ENCODE assay signal across 8 cellular contexts in the genomic region with DNA sequence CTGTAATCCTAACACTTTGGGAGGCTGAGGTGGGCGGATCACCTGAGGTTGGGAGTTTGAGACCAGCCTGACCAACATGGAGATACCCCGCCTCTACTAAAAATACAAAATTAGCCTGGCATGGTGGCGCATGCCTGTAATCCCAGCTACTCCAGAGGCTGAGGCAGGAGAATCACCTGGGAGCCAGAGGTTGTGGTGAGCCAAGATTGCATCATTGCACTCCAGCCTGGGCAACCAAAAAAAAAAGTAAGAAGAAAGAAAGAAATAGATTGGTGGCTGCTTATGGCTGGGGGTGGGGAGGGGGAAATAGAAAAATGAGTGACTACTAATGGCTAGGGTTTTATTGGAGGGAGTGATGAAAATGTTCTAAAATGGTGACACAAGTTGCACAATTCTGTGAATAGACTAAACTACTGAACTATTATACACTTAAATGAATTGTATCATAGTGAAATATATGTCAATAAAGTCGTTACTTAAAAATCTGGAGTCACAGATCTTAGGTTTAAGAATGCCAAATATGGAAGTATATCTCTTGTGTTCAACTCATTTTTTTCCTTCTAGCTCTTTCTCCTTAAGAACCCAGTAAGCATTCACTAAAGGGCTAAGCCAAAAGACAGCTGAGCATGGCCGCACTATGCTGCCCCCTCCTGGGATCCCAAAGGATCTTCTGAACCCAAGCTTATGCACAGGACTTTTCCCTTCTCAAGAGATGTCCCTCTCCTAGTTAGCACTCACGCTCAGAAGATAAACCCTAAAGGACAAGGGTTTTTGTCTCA. TPM values are rescaled to one million over a fixed set of nuclear protein-coding genes. Genes with fewer than 3 reads are reported as not detected.
DNase-seq lines count a peak whose midpoint lies in the region; ATAC-seq and TF ChIP-seq lines count a peak whose summit lies in the region.

No MANE protein-coding gene starts in this region.

- CTCF ChIA-PET in CD8-positive, alpha-beta memory T cell (lab: Charles Lee), result interaction anchor here (0.6 to 12.7 kb wide), 7 partner anchors 10 to 198 kb away, joined by 3 to 306 read pairs (median 4); partner anchors contain the start of gene RNASEL

- H3K4me1 Mint-ChIP-seq in CD8-positive, alpha-beta memory T cell, result peaks cover 12 to 17% (median 13%) of the 10 kb centered on the region in 3 donors

- no peak overlapping the region for H2AFZ ChIP-seq in OCI-LY3 (ENCODE audit: low read depth, low read length)

- peaks cover 2 to 11% of the 10 kb centered on the region in 2 donors for H3K27me3 Mint-ChIP-seq in CD8-positive, alpha-beta memory T cell

- POLR2A ChIA-PET in CD8-positive, alpha-beta memory T cell (lab: Charles Lee), result no interaction called here

- H3K4me3 ChIP-seq in CD8-positive, alpha-beta memory T cell (ENCODE audit: low read length), result no peak overlapping the region
- H3K4me3 ChIP-seq in OCI-LY3 (ENCODE audit: low read length), result no peak overlapping the region

- H3K79me2 ChIP-seq in OCI-LY3 (ENCODE audit: low read length), result no peaks in the 10 kb centered on the region

- peak; percentile 85 for TF ChIP-seq CTCF in OCI-LY3 (IDR thresholded peaks at IDR 0.05; ENCODE audit: low read depth, low read length)

- no peaks in the 10 kb centered on the region for H3K27me3 ChIP-seq in CD8-positive, alpha-beta memory T cell (ENCODE audit: insufficient read depth, low read length, poor library complexity, severe bottlenecking)
- peaks cover 6% of the 10 kb centered on the region; the same call in 1 of the 2 replicates for H3K27me3 ChIP-seq in OCI-LY3 (ENCODE audit: low read depth, low read length)

- peaks cover 0 to 2% (median 0%) of the 10 kb centered on the region in 3 donors for H3K36me3 Mint-ChIP-seq in CD8-positive, alpha-beta memory T cell

- peak in 3 of 5 donors; percentile 2 to 10 (median 7) for DNase-seq in CD8-positive, alpha-beta memory T cell
- DNase-seq in HT1080 (ENCODE audit: low read depth) (peak; percentile 37), glomerular visceral epithelial cell (ENCODE audit: extremely low spot score) (peak; percentile 33), pulmonary artery endothelial cell (ENCODE audit: low read depth, low spot score) (peak; percentile 29)
- peak; percentile 39 for DNase-seq in activated naive CD4-positive, alpha-beta T cell treated with Interleukin-2 at 50 U/mL for 16 hours

- peak overlapping the region in 1 of 7 donors; percentile 21 for H3K4me3 Mint-ChIP-seq in CD8-positive, alpha-beta memory T cell

- H3K9me3 ChIP-seq in CD8-positive, alpha-beta memory T cell (ENCODE audit: low read length), result no peaks in the 10 kb centered on the region
- H3K9me3 ChIP-seq in OCI-LY3 (ENCODE audit: insufficient read depth, low read length), result no peaks in the 10 kb centered on the region

- no peaks in the 10 kb centered on the region for H3K9me3 Mint-ChIP-seq in CD8-positive, alpha-beta memory T cell

- H3K36me3 ChIP-seq in CD8-positive, alpha-beta memory T cell (ENCODE audit: insufficient read depth, low read length), result no peaks in the 10 kb centered on the region
- H3K36me3 ChIP-seq in OCI-LY3 (replicated peaks; ENCODE audit: low read depth, low read length), result no peaks in the 10 kb centered on the region

- no peak overlapping the region for H3K27ac ChIP-seq in CD8-positive, alpha-beta memory T cell (ENCODE audit: low read depth, low read length)
- H3K27ac ChIP-seq in OCI-LY3 (ENCODE audit: low read length), result no peak overlapping the region

- H3K4me1 ChIP-seq in CD8-positive, alpha-beta memory T cell (ENCODE audit: insufficient read depth, low read length), result peaks cover 15% of the 10 kb centered on the region
- peaks cover 28% of the 10 kb centered on the region for H3K4me1 ChIP-seq in OCI-LY3 (ENCODE audit: low read length)

- H3K27ac Mint-ChIP-seq in CD8-positive, alpha-beta memory T cell, result peak overlapping the region in 2 of 8 donors; percentile 25 to 28

- no peak overlapping the region for H3K9ac ChIP-seq in OCI-LY3 (ENCODE audit: low read length)

- no peak for ATAC-seq in HG03469 (IDR thresholded peaks at IDR 0.05; ENCODE audit: unreplicated experiment)
- ATAC-seq in HG02588 (IDR thresholded peaks at IDR 0.05; ENCODE audit: unreplicated experiment), result no peak

- H3K4me2 ChIP-seq in OCI-LY3 (ENCODE audit: low read length), result no peak overlapping the region

- H4K20me1 ChIP-seq in OCI-LY3 (ENCODE audit: insufficient read depth, low read length), result no peaks in the 10 kb centered on the region

RNA-seq across cellular contexts. Expression of gene NPL, which starts 3.2 kb away (rescaled TPM):
- total RNA-seq in CD8-positive, alpha-beta memory T cell, result 10 to 100 TPM in 1 of 2 experiments, 1 to 10 TPM in 1; 9.3 to 12.3 TPM
- polyA plus RNA-seq in CD8-positive, alpha-beta memory T cell, result 8.5 TPM
- 1.4 and 1.7 TPM in 2 replicates for total RNA-seq in HT1080 (2014; rRNA removed; shearing (Covaris generic))
- polyA plus RNA-seq in HT1080 (2015; cell fraction: cytosol; rRNA removed), result 1.7 and 2.7 TPM in 2 replicates
- polyA plus RNA-seq in HT1080 (2015; cell fraction: nucleus; rRNA removed), result 3.8 and 4.0 TPM in 2 replicates
- total RNA-seq in pulmonary artery endothelial cell, result 1.8 and 2.1 TPM in 2 replicates

RNA-seq across cellular contexts. Expression of gene DHX9, which starts 52.7 kb away (rescaled TPM):
- 100 to 1,000 TPM; 342 to 353 TPM for total RNA-seq in CD8-positive, alpha-beta memory T cell
- polyA plus RNA-seq in CD8-positive, alpha-beta memory T cell, result 115 TPM
- total RNA-seq in HT1080 (2014; rRNA removed; shearing (Covaris generic)), result 198 and 201 TPM in 2 replicates
- polyA plus RNA-seq in HT1080 (2015; cell fraction: cytosol; rRNA removed), result 118 and 136 TPM in 2 replicates
- 363 and 410 TPM in 2 replicates for polyA plus RNA-seq in HT1080 (2015; cell fraction: nucleus; rRNA removed)
- total RNA-seq in pulmonary artery endothelial cell, result 190 and 272 TPM in 2 replicates
